ENCODE assay signal across 18 cellular contexts in genomic region chr10:13462551-13462950, GRCh38.
DNase-seq lines count a peak whose midpoint lies in the region; ATAC-seq and TF ChIP-seq lines count a peak whose summit lies in the region.
"Had no signal": no experiment of that assay in that cellular context is flagged by ENCODE, and none has a peak within 500 bp of the region (broad histone marks: within the 10 kb centered on the region; RNA-seq: fewer than 3 reads in every experiment).

No MANE protein-coding gene starts in this region.

- intact Hi-C loops in esophagus muscularis mucosa (cut with DNase I), result no loop called here

- no peak overlapping the region for H3K27ac ChIP-seq in GM23248
- no peak overlapping the region for H3K27ac ChIP-seq in esophagus muscularis mucosa (replicated peaks in 1 of 4)
- H3K27ac ChIP-seq: SJSA1 had no signal

- TF ChIP-seq EP300 in esophagus muscularis mucosa (IDR thresholded peaks at IDR 0.05), result no peak

- DNase-seq in AG08395 (ENCODE audit: low spot score) (peak; percentile 12), GM23248 (peak; percentile 33), astrocyte of the hippocampus (ENCODE audit: low read depth, low spot score) (peak; percentile 12), nephron progenitor cell (no peak), esophagus muscularis mucosa (ENCODE audit: extremely low spot score) (no peak)
- DNase-seq in activated naive CD8-positive, alpha-beta T cell treated with anti-CD3 and anti-CD28 coated beads for 36 hours, result no peak
- DNase-seq: 8988T, BE2C, DMS79, NCI-H1694 treated with DMSO at 0.1 percent for 48 hours, NCI-H2081 treated with DMSO at 0.1 percent for 48 hours, NCI-H2171 treated with DMSO at 0.1 percent for 48 hours, NCI-H446 treated with DMSO at 0.1 percent for 48 hours, NCI-H526 treated with DMSO at 0.1 percent for 48 hours had no signal

- H3K79me2 ChIP-seq in GM23248 (ENCODE audit: insufficient read depth), result no peaks in the 10 kb centered on the region

- H3K27me3 Mint-ChIP-seq in nephron progenitor cell (ENCODE audit: low read depth, poor library complexity), result peaks cover 14% of the 10 kb centered on the region
- peaks cover 15% of the 10 kb centered on the region for H3K27me3 Mint-ChIP-seq in activated naive CD8-positive, alpha-beta T cell treated with anti-CD3 and anti-CD28 coated beads for 36 hours

- ATAC-seq in GM18498 (IDR thresholded peaks at IDR 0.05; ENCODE audit: unreplicated experiment), result no peak
- ATAC-seq: Right ventricle myocardium inferior had no signal

- no peak for TF ChIP-seq CTCF in nephron progenitor cell (IDR thresholded peaks at IDR 0.05)
- no peak for TF ChIP-seq CTCF in esophagus muscularis mucosa (IDR thresholded peaks at IDR 0.05)

- peaks cover 13% of the 10 kb centered on the region for H3K4me1 Mint-ChIP-seq in nephron progenitor cell
- no peaks in the 10 kb centered on the region for H3K4me1 Mint-ChIP-seq in activated naive CD8-positive, alpha-beta T cell treated with anti-CD3 and anti-CD28 coated beads for 36 hours
- H3K4me1 Mint-ChIP-seq: IgD-negative memory B cell had no signal

- H3K9me3 ChIP-seq in GM23248 (ENCODE audit: low read depth) (no peaks in the 10 kb centered on the region), esophagus muscularis mucosa (no peaks in the 10 kb centered on the region)
- H3K9me3 ChIP-seq: BE2C had no signal

- H3K4me2 ChIP-seq in GM23248 (ENCODE audit: unreplicated experiment), result no peak overlapping the region

- H3K9me2 ChIP-seq in GM23248 (ENCODE audit: insufficient read depth), result no peaks in the 10 kb centered on the region

- no peak overlapping the region for H2AFZ ChIP-seq in GM23248

- H3K36me3 ChIP-seq in GM23248 (ENCODE audit: low read depth) (no peaks in the 10 kb centered on the region; the same call in 1 of the 2 replicates), esophagus muscularis mucosa (peaks cover 4 to 42% (median 21%) of the 10 kb centered on the region in 4 donors)
- H3K36me3 ChIP-seq: BE2C, SJSA1 had no signal

- in situ Hi-C loops in GM23248 (cut with MboI), result no loop called here

- H3K27me3 ChIP-seq in GM23248 (replicated peaks; ENCODE audit: insufficient read depth), result no peaks in the 10 kb centered on the region
- H3K27me3 ChIP-seq in esophagus muscularis mucosa, result no peaks in the 10 kb centered on the region
- H3K27me3 ChIP-seq: SJSA1 had no signal

- H3K27ac Mint-ChIP-seq in nephron progenitor cell, result peak overlapping the region; percentile 4
- no peak overlapping the region for H3K27ac Mint-ChIP-seq in activated naive CD8-positive, alpha-beta T cell treated with anti-CD3 and anti-CD28 coated beads for 36 hours
- H3K27ac Mint-ChIP-seq: IgD-negative memory B cell had no signal

- H4K20me1 ChIP-seq in GM23248 (ENCODE audit: insufficient read depth), result no peaks in the 10 kb centered on the region

- H3K9me3 Mint-ChIP-seq in nephron progenitor cell, result peaks cover 19% of the 10 kb centered on the region
- H3K9me3 Mint-ChIP-seq in activated naive CD8-positive, alpha-beta T cell treated with anti-CD3 and anti-CD28 coated beads for 36 hours, result peaks cover 12% of the 10 kb centered on the region

- no peak overlapping the region for H3K9ac ChIP-seq in GM23248

- H3K36me3 Mint-ChIP-seq in nephron progenitor cell (ENCODE audit: low read depth), result peaks cover 34% of the 10 kb centered on the region
- peaks cover 8% of the 10 kb centered on the region for H3K36me3 Mint-ChIP-seq in activated naive CD8-positive, alpha-beta T cell treated with anti-CD3 and anti-CD28 coated beads for 36 hours

- no peak overlapping the region for H3K4me3 Mint-ChIP-seq in nephron progenitor cell
- no peak overlapping the region for H3K4me3 Mint-ChIP-seq in activated naive CD8-positive, alpha-beta T cell treated with anti-CD3 and anti-CD28 coated beads for 36 hours
- H3K4me3 Mint-ChIP-seq: IgD-negative memory B cell had no signal

- H3K4me1 ChIP-seq in GM23248 (ENCODE audit: insufficient read depth), result no peaks in the 10 kb centered on the region
- no peaks in the 10 kb centered on the region for H3K4me1 ChIP-seq in esophagus muscularis mucosa
- H3K4me1 ChIP-seq: BE2C, SJSA1 had no signal

- H3K4me3 ChIP-seq in GM23248 (no peak overlapping the region), esophagus muscularis mucosa (no peak overlapping the region)
- H3K4me3 ChIP-seq: SJSA1 had no signal

- no peaks in the 10 kb centered on the region for H3F3A ChIP-seq in GM23248 (ENCODE audit: insufficient read depth)

- no peak for TF ChIP-seq POLR2A in esophagus muscularis mucosa (IDR thresholded peaks at IDR 0.05; ENCODE audit: low read depth)

Comparison
In these comparisons a context has a peak if more than half of its experiments do, and no peak if none do; other contexts are left out.
1. DNase-seq: peak in AG08395 (single experiment), GM23248 (single experiment) and astrocyte of the hippocampus (single experiment); none in nephron progenitor cell (single experiment), esophagus muscularis mucosa (single experiment) and activated naive CD8-positive, alpha-beta T cell treated with anti-CD3 and anti-CD28 coated beads for 36 hours (single experiment).